In genomic region chr5:116600876-116601275, GRCh38 we compare ENCODE assay signal across 19 cellular contexts. TPM values are rescaled to one million over a fixed set of nuclear protein-coding genes. Genes with fewer than 3 reads are reported as not detected.
A peak's percentile ranks its signal among the peaks of the same experiment; 100 is the strongest.
DNase-seq lines count a peak whose midpoint lies in the region; ATAC-seq and TF ChIP-seq lines count a peak whose summit lies in the region.
"Had no signal": no experiment of that assay in that cellular context is flagged by ENCODE, and none has a peak within 500 bp of the region (broad histone marks: within the 10 kb centered on the region; RNA-seq: fewer than 3 reads in every experiment).

No MANE protein-coding gene starts in this region.

- TF ChIP-seq CTCF in mucosa of descending colon (IDR thresholded peaks at IDR 0.05): no peak

- no peak overlapping the region for H3K4me3 ChIP-seq in mucosa of descending colon
- H3K4me3 ChIP-seq: esophagus squamous epithelium, SJCRH30 had no signal

- intact Hi-C loops in mucosa of descending colon (cut with DNase I, micrococcal nuclease): no loop called here

- no peaks in the 10 kb centered on the region for H3K4me1 ChIP-seq in mucosa of descending colon (ENCODE audit: low read depth)
- H3K4me1 ChIP-seq: SJCRH30 had no signal

- H3K9me3 ChIP-seq in mucosa of descending colon: no peaks in the 10 kb centered on the region
- H3K9me3 ChIP-seq: esophagus squamous epithelium, SJCRH30 had no signal

- ATAC-seq in mucosa of descending colon: peak; percentile 51
- no peak for ATAC-seq in HG03571 (IDR thresholded peaks at IDR 0.05; ENCODE audit: unreplicated experiment)
- ATAC-seq: stimulated activated naive CD8-positive, alpha-beta T cell treated with anti-CD3 and anti-CD28 coated beads, Interleukin-15, amount 100 ng/mL, for 72 hours had no signal

- peak; percentile 21 for DNase-seq in AG08395 (ENCODE audit: low spot score)
- DNase-seq in NCI-H446 treated with DMSO at 0.1 percent for 48 hours (lab: John Stamatoyannopoulos, UW): peak; percentile 31
- DNase-seq in fibroblast of peridontal ligament (ENCODE audit: extremely low read depth): peak; percentile 19
- DNase-seq in mucosa of descending colon: no peak
- DNase-seq in retina: no peak
- DNase-seq in activated T-cell treated with anti-CD3 and anti-CD28 coated beads, Interleukin-2, amount 50 U/mL, for 48 hours: no peak
- DNase-seq in activated CD8-positive, alpha-beta memory T cell treated with anti-CD3 and anti-CD28 coated beads, Interleukin-2, amount 50 U/mL, for 48 hours: no peak
- DNase-seq: activated CD8-positive, alpha-beta memory T cell treated with anti-CD3 and anti-CD28 coated beads, Interleukin-2, amount 50 U/mL, for 4 hours; anterior cingulate cortex; CD8-positive, alpha-beta memory T cell; esophagus squamous epithelium; GOT3; NCI-H1930; NCI-H510A treated with DMSO at 0.1 percent for 48 hours; nephron progenitor cell; SJCRH30; stimulated activated naive CD8-positive, alpha-beta T cell treated with anti-CD3 and anti-CD28 coated beads, Interleukin-15, amount 100 ng/mL, for 72 hours; T-helper 9 cell had no signal

- no peaks in the 10 kb centered on the region for H3K36me3 ChIP-seq in mucosa of descending colon (ENCODE audit: low read depth)
- H3K36me3 ChIP-seq: esophagus squamous epithelium, SJCRH30 had no signal

RNA-seq across cellular contexts. Expression of gene SEMA6A, which starts 26.3 kb away (rescaled TPM):
- total RNA-seq in mucosa of descending colon: 100 to 1,000 TPM in 2 of 3 donors, 10 to 100 TPM in 1; 90.0 to 137 (median 106) TPM
- total RNA-seq: CD8-positive, alpha-beta memory T cell had no signal

Comparison
In these comparisons a context has a peak if more than half of its experiments do, and no peak if none do; other contexts are left out.
1. DNase-seq: peak in AG08395 (single experiment), NCI-H446 treated with DMSO at 0.1 percent for 48 hours (single experiment) and fibroblast of peridontal ligament (single experiment); none in mucosa of descending colon (0 of 3), retina (single experiment), activated T-cell treated with anti-CD3 and anti-CD28 coated beads, Interleukin-2, amount 50 U/mL, for 48 hours (0 of 2) and activated CD8-positive, alpha-beta memory T cell treated with anti-CD3 and anti-CD28 coated beads, Interleukin-2, amount 50 U/mL, for 48 hours (single experiment).